Comparison of ENCODE assay signal across 8 cellular contexts in genomic region chr9:15416880-15417279, GRCh38. TPM values are rescaled to one million over a fixed set of nuclear protein-coding genes. Genes with fewer than 3 reads are reported as not detected.
DNase-seq lines count a peak whose midpoint lies in the region; ATAC-seq and TF ChIP-seq lines count a peak whose summit lies in the region.

No MANE protein-coding gene starts in this region.

- H3K4me1 Mint-ChIP-seq in activated naive CD4-positive, alpha-beta T cell treated with anti-CD3 and anti-CD28 coated beads, Interleukin-2, amount 50 U/mL, for 24 hours, result peaks cover 3% of the 10 kb centered on the region
- H3K4me1 Mint-ChIP-seq in stimulated activated naive B cell treated with anti-CD40 and anti-IgM and Interleukin-4, amounts not matched to agents 10 μg/mL and 1 μg/mL and 100 μg/mL, for 72 hours, result peaks cover 0 to 6% of the 10 kb centered on the region in 2 donors

- peak; percentile 4 for DNase-seq in NCI-H460 (ENCODE audit: extremely low read depth, low read depth)
- peak; percentile 60 for DNase-seq in islet precursor cell
- DNase-seq in stimulated activated naive B cell treated with anti-CD40 and anti-IgM and Interleukin-4, amounts not matched to agents 10 μg/mL and 1 μg/mL and 100 μg/mL, for 72 hours, result no peak
- no peak for DNase-seq in NCI-H1048 (lab: John Stamatoyannopoulos, UW)

- H3K27ac Mint-ChIP-seq in activated naive CD4-positive, alpha-beta T cell treated with anti-CD3 and anti-CD28 coated beads, Interleukin-2, amount 50 U/mL, for 24 hours, result peak overlapping the region; percentile 88
- H3K27ac Mint-ChIP-seq in stimulated activated naive B cell treated with anti-CD40 and anti-IgM and Interleukin-4, amounts not matched to agents 10 μg/mL and 1 μg/mL and 100 μg/mL, for 72 hours, result no peak overlapping the region

- ATAC-seq in GM18498 (IDR thresholded peaks at IDR 0.05; ENCODE audit: unreplicated experiment) (peak; percentile 72), GM18873 (IDR thresholded peaks at IDR 0.05; ENCODE audit: low FRiP score, unreplicated experiment) (no peak)
- peak; percentile 61 to 63 for ATAC-seq in stimulated activated naive B cell treated with anti-CD40 and anti-IgM and Interleukin-4, amounts not matched to agents 10 μg/mL and 1 μg/mL and 100 μg/mL, for 72 hours (replicated peaks)

- peak; percentile 71 for TF ChIP-seq CTCF in C4-2B (conservative IDR thresholded peaks at IDR 0.05)

- no peak overlapping the region for H3K4me3 Mint-ChIP-seq in activated naive CD4-positive, alpha-beta T cell treated with anti-CD3 and anti-CD28 coated beads, Interleukin-2, amount 50 U/mL, for 24 hours
- no peak overlapping the region for H3K4me3 Mint-ChIP-seq in stimulated activated naive B cell treated with anti-CD40 and anti-IgM and Interleukin-4, amounts not matched to agents 10 μg/mL and 1 μg/mL and 100 μg/mL, for 72 hours

- no peaks in the 10 kb centered on the region for H3K27me3 Mint-ChIP-seq in activated naive CD4-positive, alpha-beta T cell treated with anti-CD3 and anti-CD28 coated beads, Interleukin-2, amount 50 U/mL, for 24 hours
- peaks cover 6 to 9% of the 10 kb centered on the region in 2 donors for H3K27me3 Mint-ChIP-seq in stimulated activated naive B cell treated with anti-CD40 and anti-IgM and Interleukin-4, amounts not matched to agents 10 μg/mL and 1 μg/mL and 100 μg/mL, for 72 hours

- H3K36me3 Mint-ChIP-seq in activated naive CD4-positive, alpha-beta T cell treated with anti-CD3 and anti-CD28 coated beads, Interleukin-2, amount 50 U/mL, for 24 hours, result no peaks in the 10 kb centered on the region
- no peaks in the 10 kb centered on the region for H3K36me3 Mint-ChIP-seq in stimulated activated naive B cell treated with anti-CD40 and anti-IgM and Interleukin-4, amounts not matched to agents 10 μg/mL and 1 μg/mL and 100 μg/mL, for 72 hours

- no peak overlapping the region for H3K27ac ChIP-seq in C4-2B

- H3K9me3 Mint-ChIP-seq in activated naive CD4-positive, alpha-beta T cell treated with anti-CD3 and anti-CD28 coated beads, Interleukin-2, amount 50 U/mL, for 24 hours, result no peaks in the 10 kb centered on the region
- H3K9me3 Mint-ChIP-seq in stimulated activated naive B cell treated with anti-CD40 and anti-IgM and Interleukin-4, amounts not matched to agents 10 μg/mL and 1 μg/mL and 100 μg/mL, for 72 hours, result no peaks in the 10 kb centered on the region

RNA-seq across cellular contexts. Expression of gene SNAPC3, which starts 5.8 kb away (rescaled TPM):
- total RNA-seq in NCI-H460 (2014; rRNA removed; shearing (Covaris generic)), result 23.6 and 27.5 TPM in 2 replicates
- 17.6 and 23.9 TPM in 2 replicates for polyA plus RNA-seq in NCI-H460 (2014; cell fraction: nucleus; rRNA removed)

Comparison
In these comparisons a context has a peak if more than half of its experiments do, and no peak if none do; other contexts are left out.
1. DNase-seq: peak in NCI-H460 (single experiment) and islet precursor cell (single experiment); none in stimulated activated naive B cell treated with anti-CD40 and anti-IgM and Interleukin-4, amounts not matched to agents 10 μg/mL and 1 μg/mL and 100 μg/mL, for 72 hours (single experiment) and NCI-H1048 (single experiment).